7 cellular contexts compared by ENCODE assay signal in genomic region chr5:80083115-80083890, GRCh38. TPM values are rescaled to one million over a fixed set of nuclear protein-coding genes. Genes with fewer than 3 reads are reported as not detected.
A peak's percentile ranks its signal among the peaks of the same experiment; 100 is the strongest.
DNase-seq lines count a peak whose midpoint lies in the region; ATAC-seq and TF ChIP-seq lines count a peak whose summit lies in the region.

No MANE protein-coding gene starts in this region.

- peak overlapping the region; percentile 83 for H3K4me3 Mint-ChIP-seq in activated T-helper 1 cell treated with anti-CD3 and anti-CD28 coated beads, Interleukin-12 subunit alpha, Interleukin-12 subunit beta, Interleukin-2, Interleukin-4 antibody, amounts not matched to agents 30 ng/mL and 10 ng/mL and 1 ng/mL, durations not matched to agents 14 hours and 24 hours and 36 hours
- no peak overlapping the region for H3K4me3 Mint-ChIP-seq in neural progenitor cell

- H3K27ac ChIP-seq in neural progenitor cell = no peak overlapping the region

- no peak overlapping the region for H3K4me2 ChIP-seq in neural progenitor cell

- no peak for ATAC-seq in HG02885 (IDR thresholded peaks at IDR 0.05; ENCODE audit: poor library complexity, unreplicated experiment)

- H3K4me1 ChIP-seq in neural progenitor cell = no peaks in the 10 kb centered on the region

- peaks cover 19% of the 10 kb centered on the region for H3K4me1 Mint-ChIP-seq in activated T-helper 1 cell treated with anti-CD3 and anti-CD28 coated beads, Interleukin-12 subunit alpha, Interleukin-12 subunit beta, Interleukin-2, Interleukin-4 antibody, amounts not matched to agents 30 ng/mL and 10 ng/mL and 1 ng/mL, durations not matched to agents 14 hours and 24 hours and 36 hours (ENCODE audit: low read depth)
- H3K4me1 Mint-ChIP-seq in neural progenitor cell = peaks cover 9% of the 10 kb centered on the region

- H3K4me3 ChIP-seq in fibroblast of the aortic adventitia (ENCODE audit: low read depth, low read length) = peak overlapping the region; percentile 43
- no peak overlapping the region for H3K4me3 ChIP-seq in neural progenitor cell

- H3K27ac Mint-ChIP-seq in activated T-helper 1 cell treated with anti-CD3 and anti-CD28 coated beads, Interleukin-12 subunit alpha, Interleukin-12 subunit beta, Interleukin-2, Interleukin-4 antibody, amounts not matched to agents 30 ng/mL and 10 ng/mL and 1 ng/mL, durations not matched to agents 14 hours and 24 hours and 36 hours = peak overlapping the region; percentile 93
- no peak overlapping the region for H3K27ac Mint-ChIP-seq in neural progenitor cell

- H3K9me3 Mint-ChIP-seq in activated T-helper 1 cell treated with anti-CD3 and anti-CD28 coated beads, Interleukin-12 subunit alpha, Interleukin-12 subunit beta, Interleukin-2, Interleukin-4 antibody, amounts not matched to agents 30 ng/mL and 10 ng/mL and 1 ng/mL, durations not matched to agents 14 hours and 24 hours and 36 hours = no peaks in the 10 kb centered on the region
- no peaks in the 10 kb centered on the region for H3K9me3 Mint-ChIP-seq in neural progenitor cell

- TF ChIP-seq CTCF in fibroblast of the aortic adventitia (IDR thresholded peaks at IDR 0.05; ENCODE audit: insufficient read depth, low read length) (peak; percentile 58), neural progenitor cell (IDR thresholded peaks at IDR 0.05) (peak; percentile 88)

- peak overlapping the region; percentile 27 for H2AFZ ChIP-seq in neural progenitor cell (replicated peaks)

- no peaks in the 10 kb centered on the region for H3K36me3 Mint-ChIP-seq in activated T-helper 1 cell treated with anti-CD3 and anti-CD28 coated beads, Interleukin-12 subunit alpha, Interleukin-12 subunit beta, Interleukin-2, Interleukin-4 antibody, amounts not matched to agents 30 ng/mL and 10 ng/mL and 1 ng/mL, durations not matched to agents 14 hours and 24 hours and 36 hours (ENCODE audit: low read depth)
- H3K36me3 Mint-ChIP-seq in neural progenitor cell = peaks cover 2% of the 10 kb centered on the region

- H3K79me2 ChIP-seq in neural progenitor cell (ENCODE audit: low read depth) = no peaks in the 10 kb centered on the region

- H3F3A ChIP-seq in neural progenitor cell (ENCODE audit: low read depth) = peaks cover 17% of the 10 kb centered on the region

- intact Hi-C loops in activated T-helper 1 cell treated with anti-CD3 and anti-CD28 coated beads, Interleukin-12 subunit alpha, Interleukin-12 subunit beta, Interleukin-2, Interleukin-4 antibody, amounts not matched to agents 30 ng/mL and 10 ng/mL and 1 ng/mL, durations not matched to agents 14 hours and 24 hours and 36 hours (cut with micrococcal nuclease) = loop anchor here (1.0 to 5.0 kb wide), 9 partner anchors 93 to 1056 kb away; no protein-coding TSS in a partner anchor

- no peak overlapping the region for H3K9ac ChIP-seq in neural progenitor cell

- no peaks in the 10 kb centered on the region for H3K27me3 ChIP-seq in neural progenitor cell

- H3K27me3 Mint-ChIP-seq in activated T-helper 1 cell treated with anti-CD3 and anti-CD28 coated beads, Interleukin-12 subunit alpha, Interleukin-12 subunit beta, Interleukin-2, Interleukin-4 antibody, amounts not matched to agents 30 ng/mL and 10 ng/mL and 1 ng/mL, durations not matched to agents 14 hours and 24 hours and 36 hours (ENCODE audit: insufficient read depth) = peaks cover 4% of the 10 kb centered on the region
- peaks cover 3% of the 10 kb centered on the region for H3K27me3 Mint-ChIP-seq in neural progenitor cell (ENCODE audit: insufficient read depth, low read depth)

- H3K9me3 ChIP-seq in neural progenitor cell (ENCODE audit: low read depth) = no peaks in the 10 kb centered on the region

- H3K36me3 ChIP-seq in neural progenitor cell = no peaks in the 10 kb centered on the region

- no peaks in the 10 kb centered on the region for H4K20me1 ChIP-seq in neural progenitor cell (ENCODE audit: low read depth)

- DNase-seq in GM03348 (ENCODE audit: low spot score) = peak; percentile 88
- DNase-seq in HS-5 (ENCODE audit: low read depth) = peak; percentile 50
- peak; percentile 74 for DNase-seq in NCI-H82 treated with DMSO at 0.1 percent for 48 hours (lab: John Stamatoyannopoulos, UW; ENCODE audit: unreplicated experiment)
- no peak for DNase-seq in activated T-helper 1 cell treated with anti-CD3 and anti-CD28 coated beads, Interleukin-12 subunit alpha, Interleukin-12 subunit beta, Interleukin-2, Interleukin-4 antibody, amounts not matched to agents 30 ng/mL and 10 ng/mL and 1 ng/mL, durations not matched to agents 14 hours and 24 hours and 36 hours (ENCODE audit: low spot score)
- DNase-seq in fibroblast of the aortic adventitia (ENCODE audit: low read depth) = peak; percentile 80
- peak; percentile 87 for DNase-seq in neural progenitor cell (ENCODE audit: low spot score)

RNA-seq across cellular contexts. Expression of gene THBS4, which starts 48.2 kb away (rescaled TPM):
- 1.3 and 2.0 TPM in 2 replicates for total RNA-seq in activated T-helper 1 cell treated with anti-CD3 and anti-CD28 coated beads, Interleukin-12 subunit alpha, Interleukin-12 subunit beta, Interleukin-2, Interleukin-4 antibody, amounts not matched to agents 30 ng/mL and 10 ng/mL and 1 ng/mL, durations not matched to agents 14 hours and 24 hours and 36 hours
- total RNA-seq in fibroblast of the aortic adventitia (ENCODE audit: low replicate concordance) (0.90 and 1.5 TPM in 2 replicates), neural progenitor cell (ENCODE audit: low replicate concordance) (31.6 and 40.5 TPM in 2 replicates)

Comparison
In these comparisons a context has a peak if more than half of its experiments do, and no peak if none do; other contexts are left out.
1. RNA of gene THBS4, which starts 48.2 kb away (total RNA-seq): 31.6 to 40.5 TPM in neural progenitor cell; 1.3 to 2.0 TPM in activated T-helper 1 cell treated with anti-CD3 and anti-CD28 coated beads, Interleukin-12 subunit alpha, Interleukin-12 subunit beta, Interleukin-2, Interleukin-4 antibody, amounts not matched to agents 30 ng/mL and 10 ng/mL and 1 ng/mL, durations not matched to agents 14 hours and 24 hours and 36 hours and 0.90 to 1.5 TPM in fibroblast of the aortic adventitia; every median in the first group is over 10 times any median in the second.